Comparison of ENCODE assay signal across 17 cellular contexts in the genomic region with DNA sequence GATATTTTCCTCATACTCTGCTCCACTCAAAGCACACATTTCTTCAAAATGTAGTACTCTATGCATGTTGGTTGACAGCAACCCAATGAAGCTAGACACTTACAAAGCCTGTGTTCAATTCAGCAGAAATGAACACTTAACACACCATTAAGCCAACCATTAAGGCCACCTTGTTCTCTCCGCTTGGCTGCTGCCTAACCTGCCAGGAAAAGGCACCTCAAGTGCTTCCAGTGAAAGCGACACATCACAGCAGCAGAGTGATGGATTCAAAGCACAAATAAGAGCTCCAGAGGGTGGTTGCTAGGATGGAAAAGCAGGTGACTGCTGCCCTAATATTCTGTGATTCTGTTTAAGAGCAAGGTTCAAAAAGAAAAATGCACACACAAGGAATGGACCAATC.
DNase-seq lines count a peak whose midpoint lies in the region; ATAC-seq, FAIRE-seq and TF ChIP-seq lines count a peak whose summit lies in the region.
"Had no signal": no experiment of that assay in that cellular context is flagged by ENCODE, and none has a peak within 500 bp of the region (broad histone marks: within the 10 kb centered on the region; RNA-seq: fewer than 3 reads in every experiment).

No MANE protein-coding gene starts in this region.

- H3K18ac ChIP-seq in H1 (ENCODE audit: extremely low read depth, low read length), result no peak overlapping the region

- H3K4me1 ChIP-seq in HepG2 (ENCODE audit: insufficient read depth, low read length) (peaks cover 7% of the 10 kb centered on the region), right lobe of liver (no peaks in the 10 kb centered on the region), H1 (replicated peaks in 1 of 4; ENCODE audit: control insufficient read depth in 3 of 4, insufficient read depth in 4 of 4, low read length in 3 of 4) (no peaks in the 10 kb centered on the region)
- H3K4me1 ChIP-seq: tibial nerve had no signal

- H3K4me2 ChIP-seq in HepG2 (ENCODE audit: low read depth, low read length), result no peak overlapping the region
- no peak overlapping the region for H3K4me2 ChIP-seq in H1 (ENCODE audit: insufficient read depth in 1 of 2, low read depth in 2 of 2, low read length in 2 of 2)
- H3K4me2 ChIP-seq: PC-9, SK-N-SH had no signal

- CTCF ChIA-PET in HepG2 (lab: Yijun Ruan, JAX; ENCODE audit: low intra/inter-chr PET ratio, low total read pairs) (no interaction called here), H1 (lab: Charles Lee; ENCODE audit: partially characterized antibody) (interaction anchor here (0.6 to 1.2 kb wide), 3 partner anchors 13 to 339 kb away, joined by 3 read pairs; no protein-coding TSS in a partner anchor)

- no peaks in the 10 kb centered on the region for H3K79me1 ChIP-seq in H1 (ENCODE audit: low read depth, low read length)

- no peak overlapping the region for H3K4ac ChIP-seq in H1 (replicated peaks; ENCODE audit: insufficient read length, low read depth, low read length)

- no peak overlapping the region for H2BK12ac ChIP-seq in H1 (ENCODE audit: low read depth, low read length)

- H3K9me3 ChIP-seq in HepG2 (ENCODE audit: low read length), result no peaks in the 10 kb centered on the region
- no peaks in the 10 kb centered on the region for H3K9me3 ChIP-seq in right lobe of liver
- H3K9me3 ChIP-seq in H1 (ENCODE audit: insufficient read depth in 2 of 2, low read depth in 1 of 2, low read length in 1 of 2), result no peaks in the 10 kb centered on the region
- H3K9me3 ChIP-seq: SK-N-SH, tibial nerve had no signal

- no peak overlapping the region for H2BK20ac ChIP-seq in H1 (ENCODE audit: low read length)

- DNase-seq in HepG2 (ENCODE audit: low spot score) (peak; percentile 3), right lobe of liver (no peak), NCI-H2171 (lab: John Stamatoyannopoulos, UW) (peak; percentile 43), H1 (ENCODE audit: low read depth in 1 of 2, low spot score in 2 of 2) (no peak), nucleus accumbens (lab: John Stamatoyannopoulos, UW) (no peak)
- DNase-seq: activated effector memory CD4-positive, alpha-beta T cell treated with anti-CD3 and anti-CD28 coated beads, Interleukin-2, amount 50 U/mL, for 16 hours; mesendoderm; PC-9; SK-N-SH; stimulated activated naive B cell treated with anti-CD40 and anti-IgM and Interleukin-4, amounts not matched to agents 10 μg/mL and 1 μg/mL and 100 μg/mL, for 72 hours had no signal

- H4K91ac ChIP-seq in H1 (replicated peaks; ENCODE audit: insufficient read length, low read length), result no peak overlapping the region

- WGBS in HepG2 (ENCODE audit: low lambda C conversion rate), result 7% methylated on average over 2 of the region's 2 CpGs
- WGBS in right lobe of liver (ENCODE audit: insufficient coverage, low coverage, low lambda C conversion rate, missing lambda C conversion rate), result 75% methylated on average over 2 of the region's 2 CpGs
- 87% methylated on average over 2 of the region's 2 CpGs; no CpG with 5 or more reads in 1 of the 2 experiments for WGBS in H1 (ENCODE audit: extremely low coverage in 1 of 2, insufficient coverage in 1 of 2, insufficient read length in 1 of 2, insufficient replicate concordance in 2 of 2, low coverage in 1 of 2, low lambda C conversion rate in 2 of 2, missing lambda C conversion rate in 1 of 2), 2 experiments

- no peak overlapping the region for H3K56ac ChIP-seq in H1 (replicated peaks; ENCODE audit: insufficient read length, low read depth, low read length)

- FAIRE-seq in HepG2 (lab: Jason Lieb, UNC) (no peak), H1 (lab: Jason Lieb, UNC) (no peak)
- FAIRE-seq: HTR-8/SVneo had no signal

- no peaks in the 10 kb centered on the region for H4K20me1 ChIP-seq in HepG2 (ENCODE audit: insufficient read depth, low read length)
- H4K20me1 ChIP-seq in H1 (replicated peaks in 1 of 2; ENCODE audit: control insufficient read depth in 1 of 2, insufficient read depth in 2 of 2, low read length in 2 of 2), result no peaks in the 10 kb centered on the region

- H2AK5ac ChIP-seq in H1 (ENCODE audit: low read depth, low read length), result no peak overlapping the region

- H3K27me3 ChIP-seq in HepG2 (ENCODE audit: control insufficient read depth in 1 of 2, insufficient read depth in 2 of 2, low read length in 2 of 2), result no peaks in the 10 kb centered on the region
- no peaks in the 10 kb centered on the region for H3K27me3 ChIP-seq in right lobe of liver
- no peaks in the 10 kb centered on the region for H3K27me3 ChIP-seq in H1 (replicated peaks in 1 of 4; ENCODE audit: control insufficient read depth in 3 of 4, extremely low read depth in 1 of 4, insufficient read depth in 3 of 4, low read length in 3 of 4)
- H3K27me3 ChIP-seq: tibial nerve had no signal

- H3K79me2 ChIP-seq in HepG2 (ENCODE audit: insufficient read depth, low read length), result no peaks in the 10 kb centered on the region
- no peaks in the 10 kb centered on the region for H3K79me2 ChIP-seq in H1 (ENCODE audit: control insufficient read depth in 1 of 2, insufficient read depth in 2 of 2, low read length in 2 of 2)

- no TSS peak for BruUV-seq in HepG2 (replicated peaks; lab: Mats Ljungman, UMichigan)

- no peak overlapping the region for H3K23ac ChIP-seq in H1 (ENCODE audit: insufficient read length)

- POLR2A ChIA-PET in HepG2 (lab: Yijun Ruan, JAX) (no interaction called here), H1 (lab: Charles Lee; ENCODE audit: partially characterized antibody) (no interaction called here)

- TF ChIP-seq RAD21 in HepG2 (CRISPR knock-in tag; IDR thresholded peaks at IDR 0.05) (no peak), H1 (IDR thresholded peaks at IDR 0.05 in 1 of 2, conservative IDR thresholded peaks at IDR 0.05 in 1 of 2; ENCODE audit: low read depth in 2 of 2, low read length in 2 of 2) (no peak)

- in situ Hi-C loops in HepG2 (cut with HindIII; ENCODE audit: extremely low pct_ligation_motif_present, low pct_unique_long_range_greater_than_20kb), result loop anchor here (10.0 kb wide), 1 partner anchor 232 kb away; no protein-coding TSS in a partner anchor

- TF ChIP-seq EP300 in HepG2 (IDR thresholded peaks at IDR 0.05; ENCODE audit: low read depth in 2 of 2, low read length in 2 of 2) (no peak), HepG2 (CRISPR knock-in tag; IDR thresholded peaks at IDR 0.05; ENCODE audit: borderline replicate concordance) (no peak), H1 (IDR thresholded peaks at IDR 0.05; ENCODE audit: borderline replicate concordance in 1 of 2, low read depth in 2 of 2, low read length in 2 of 2) (no peak)

- H3K14ac ChIP-seq in H1 (ENCODE audit: insufficient read length), result no peak overlapping the region

- no peak overlapping the region for H4K5ac ChIP-seq in H1 (ENCODE audit: insufficient read length, low read depth, low read length)

- H3K36me3 ChIP-seq in HepG2 (replicated peaks in 1 of 2; ENCODE audit: control insufficient read depth in 1 of 2, insufficient read depth in 2 of 2, low read length in 2 of 2) (no peaks in the 10 kb centered on the region), right lobe of liver (no peaks in the 10 kb centered on the region), H1 (ENCODE audit: control insufficient read depth in 2 of 4, insufficient read depth in 4 of 4, low read length in 3 of 4) (no peaks in the 10 kb centered on the region)
- H3K36me3 ChIP-seq: tibial nerve had no signal

- TF ChIP-seq POLR2A in HepG2 (IDR thresholded peaks at IDR 0.05; ENCODE audit: insufficient read depth in 1 of 2, low read depth in 2 of 2, low read length in 2 of 2) (no peak), right lobe of liver (IDR thresholded peaks at IDR 0.05) (no peak), H1 (IDR thresholded peaks at IDR 0.05; ENCODE audit: control extremely low read depth in 1 of 2, low read depth in 2 of 2, low read length in 2 of 2) (no peak)

- H2AFZ ChIP-seq in HepG2 (ENCODE audit: low read length) (no peak overlapping the region), H1 (ENCODE audit: low read length) (peak overlapping the region; percentile 40; the same call in 1 of the 2 replicates)
- H2AFZ ChIP-seq: PC-9 had no signal

- no peak overlapping the region for H3K4me3 ChIP-seq in HepG2 (replicated peaks in 1 of 3; ENCODE audit: insufficient read depth in 1 of 3, low read depth in 2 of 3, low read length in 3 of 3)
- H3K4me3 ChIP-seq in right lobe of liver, result no peak overlapping the region
- H3K4me3 ChIP-seq in H1 (ENCODE audit: extremely low read depth in 1 of 4, insufficient read depth in 2 of 4, low read depth in 3 of 4, low read length in 4 of 4), result no peak overlapping the region
- H3K4me3 ChIP-seq: PC-9, tibial nerve had no signal

- H3K23me2 ChIP-seq in H1 (ENCODE audit: low read depth, low read length), result no peaks in the 10 kb centered on the region; the same call in 1 of the 2 replicates

- no peak overlapping the region for H3K27ac ChIP-seq in HepG2 (ENCODE audit: extremely low read length, insufficient read depth, low read length)
- H3K27ac ChIP-seq in right lobe of liver, result no peak overlapping the region
- H3K27ac ChIP-seq in H1 (ENCODE audit: low read depth, low read length), result no peak overlapping the region
- H3K27ac ChIP-seq: 22Rv1, PC-9, tibial nerve had no signal

- H2BK5ac ChIP-seq in H1 (ENCODE audit: low read depth, low read length), result no peak overlapping the region

- H3K9ac ChIP-seq in HepG2 (ENCODE audit: insufficient read depth, low read depth, low read length), result no peak overlapping the region
- H3K9ac ChIP-seq in H1 (replicated peaks in 1 of 4; ENCODE audit: extremely low read depth in 1 of 4, low read depth in 3 of 4, low read length in 3 of 4), result no peak overlapping the region; a peak in 1 of 7 replicates
- H3K9ac ChIP-seq: SK-N-SH had no signal

- H4K8ac ChIP-seq in H1 (ENCODE audit: extremely low read depth, insufficient read depth, low read length), result no peak overlapping the region

- no peak overlapping the region for H2BK120ac ChIP-seq in H1 (replicated peaks; ENCODE audit: low read depth, low read length)

- peak; percentile 35; the same call in 1 of the 3 replicates for ATAC-seq in HepG2
- no peak for ATAC-seq in right lobe of liver
- ATAC-seq in GM21367 (IDR thresholded peaks at IDR 0.05; ENCODE audit: unreplicated experiment), result no peak
- no peak for ATAC-seq in GM19452 (IDR thresholded peaks at IDR 0.05; ENCODE audit: unreplicated experiment)
- ATAC-seq in HG02852 (IDR thresholded peaks at IDR 0.05; ENCODE audit: unreplicated experiment), result no peak
- ATAC-seq: natural killer cell treated with Interleukin-12 subunit alpha and Interleukin-12 subunit beta and Interleukin-15 and Interleukin-18, amount 100 ng/mL, for 72 hours; stimulated activated naive B cell treated with anti-CD40 and anti-IgM and Interleukin-4, amounts not matched to agents 10 μg/mL and 1 μg/mL and 100 μg/mL, for 72 hours had no signal

- no peak overlapping the region for H2BK15ac ChIP-seq in H1 (ENCODE audit: low read length)

- no peak for TF ChIP-seq CTCF in HepG2 (CRISPR knock-in tag; IDR thresholded peaks at IDR 0.05)
- no peak for TF ChIP-seq CTCF in right lobe of liver (IDR thresholded peaks at IDR 0.05)
- no peak for TF ChIP-seq CTCF in H1 (IDR thresholded peaks at IDR 0.05; ENCODE audit: control extremely low read depth in 1 of 3, insufficient read depth in 1 of 3, low read depth in 1 of 3, low read length in 3 of 3)

- intact Hi-C loops in HepG2 (cut with micrococcal nuclease; ENCODE audit: unreplicated experiment), result no loop called here
- intact Hi-C loops in right lobe of liver (cut with DNase I), result no loop called here

TF ChIP-seq in H1, 55 proteins besides CTCF, POLR2A, EP300 and RAD21:
- no peak for TF ChIP-seq POU5F1 (IDR thresholded peaks at IDR 0.05; ENCODE audit: low read depth, low read length)

Comparison
In these comparisons a context has a peak if more than half of its experiments do, and no peak if none do; other contexts are left out.
1. DNase-seq: peak in HepG2 (single experiment) and NCI-H2171 (single experiment); none in right lobe of liver (0 of 3), H1 (0 of 2) and nucleus accumbens (0 of 56).